1 cellular context compared by ENCODE assay signal in genomic region chr11:130390071-130390758, GRCh38.
TF ChIP-seq lines count a peak whose summit lies in the region.

No MANE protein-coding gene starts in this region.

TF ChIP-seq in GM23338, 12 proteins besides CTCF, POLR2A, EP300 and RAD21 (continued from another document):
- TF ChIP-seq ZNF462 (CRISPR knock-in tag; IDR thresholded peaks at IDR 0.05): no peak
